Comparison of ENCODE assay signal across 8 cellular contexts in the genomic region with DNA sequence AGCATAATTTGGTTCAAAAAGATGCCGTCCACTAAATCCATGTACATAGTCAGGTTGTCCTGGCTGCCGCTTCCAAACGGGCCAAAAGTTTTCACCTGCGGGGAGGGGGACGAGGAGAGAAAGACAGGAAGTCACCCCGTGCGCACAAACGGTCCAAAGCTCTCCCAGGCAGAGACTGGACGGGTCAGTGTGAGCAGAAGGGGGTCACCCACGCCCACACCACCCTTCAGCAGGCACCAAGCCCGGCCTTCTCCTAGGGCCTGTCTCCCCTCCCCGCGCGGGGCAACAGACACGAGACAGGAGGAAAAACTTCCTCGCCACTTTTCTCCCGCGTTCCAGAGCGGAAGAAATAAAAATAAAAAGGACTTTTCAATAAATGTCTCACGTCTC. TPM values are rescaled to one million over a fixed set of nuclear protein-coding genes. Genes with fewer than 3 reads are reported as not detected.
DNase-seq lines count a peak whose midpoint lies in the region; ATAC-seq and TF ChIP-seq lines count a peak whose summit lies in the region.

No MANE protein-coding gene starts in this region.

- TF ChIP-seq RAD21 in neural cell (conservative IDR thresholded peaks at IDR 0.05) = no peak

- H3K27me3 ChIP-seq in endocrine pancreas (ENCODE audit: control insufficient read depth, insufficient read depth, low read length) = no peaks in the 10 kb centered on the region
- H3K27me3 ChIP-seq in neural cell (ENCODE audit: insufficient read depth, low read depth, low read length) = no peaks in the 10 kb centered on the region

- TF ChIP-seq EP300 in neural cell (conservative IDR thresholded peaks at IDR 0.05; ENCODE audit: poor library complexity, severe bottlenecking) = no peak

- H3F3A ChIP-seq in neural cell (ENCODE audit: insufficient read depth, low read length, poor library complexity, severe bottlenecking) = no peaks in the 10 kb centered on the region

- no peaks in the 10 kb centered on the region for H4K20me1 ChIP-seq in neural cell (ENCODE audit: insufficient read depth)

- H3K4me3 ChIP-seq in endocrine pancreas (ENCODE audit: control insufficient read depth, insufficient read depth, low read length) (peak overlapping the region; percentile 58), neural cell (ENCODE audit: low read length) (peak overlapping the region; percentile 95)

- no peak overlapping the region for H2AFZ ChIP-seq in neural cell (ENCODE audit: low read depth, low read length)

- H3K4me2 ChIP-seq in neural cell (ENCODE audit: low read length) = peak overlapping the region; percentile 58

- peak overlapping the region; percentile 28 for H3K27ac ChIP-seq in neural cell (ENCODE audit: low read length)

- peaks cover 50% of the 10 kb centered on the region for H3K79me2 ChIP-seq in neural cell (replicated peaks; ENCODE audit: insufficient read depth, low read length)

- DNase-seq in Daoy (ENCODE audit: low read depth) (peak; percentile 24), NCI-H69 (lab: John Stamatoyannopoulos, UW) (peak; percentile 60), omental fat pad (ENCODE audit: low spot score) (no peak), HuH-7.5 (ENCODE audit: low spot score) (no peak), GF-D8 (lab: John Stamatoyannopoulos, UW) (no peak)

- H3K4me1 ChIP-seq in endocrine pancreas (ENCODE audit: control insufficient read depth, insufficient read depth, low read length) = no peaks in the 10 kb centered on the region

- H3K9me3 ChIP-seq in endocrine pancreas (ENCODE audit: control insufficient read depth, low read length) (no peaks in the 10 kb centered on the region), neural cell (ENCODE audit: low read length) (no peaks in the 10 kb centered on the region)

- H3K9ac ChIP-seq in endocrine pancreas (ENCODE audit: control insufficient read depth, insufficient read depth, low read length) (no peak overlapping the region), neural cell (ENCODE audit: low read length) (peak overlapping the region; percentile 76)

- H3K36me3 ChIP-seq in endocrine pancreas (ENCODE audit: control insufficient read depth, insufficient read depth, low read length) (no peaks in the 10 kb centered on the region), neural cell (ENCODE audit: insufficient read depth, low read length) (no peaks in the 10 kb centered on the region)

- TF ChIP-seq CTCF in neural cell (IDR thresholded peaks at IDR 0.05; ENCODE audit: poor library complexity, severe bottlenecking) = no peak
- no peak for TF ChIP-seq CTCF in omental fat pad (IDR thresholded peaks at IDR 0.05)

- no peaks in the 10 kb centered on the region for H3K9me2 ChIP-seq in neural cell (ENCODE audit: insufficient read depth, low read length)

- ATAC-seq in omental fat pad (ENCODE audit: low FRiP score) = no peak
- ATAC-seq in HG03521 (IDR thresholded peaks at IDR 0.05; ENCODE audit: unreplicated experiment) = no peak

TF ChIP-seq in neural cell, 6 proteins besides CTCF, POLR2A, EP300 and RAD21:
- TF ChIP-seq MXI1 (conservative IDR thresholded peaks at IDR 0.05; ENCODE audit: poor library complexity, severe bottlenecking) (peak; percentile 13), EZH2 (IDR thresholded peaks at IDR 0.05; ENCODE audit: borderline replicate concordance, insufficient read depth, low read length, poor library complexity, severe bottlenecking) (no peak), POLR2AphosphoS5 (IDR thresholded peaks at IDR 0.05) (no peak), TAF1 (IDR thresholded peaks at IDR 0.05; ENCODE audit: low read depth) (no peak)
- TF ChIP-seq, protein P1, sequence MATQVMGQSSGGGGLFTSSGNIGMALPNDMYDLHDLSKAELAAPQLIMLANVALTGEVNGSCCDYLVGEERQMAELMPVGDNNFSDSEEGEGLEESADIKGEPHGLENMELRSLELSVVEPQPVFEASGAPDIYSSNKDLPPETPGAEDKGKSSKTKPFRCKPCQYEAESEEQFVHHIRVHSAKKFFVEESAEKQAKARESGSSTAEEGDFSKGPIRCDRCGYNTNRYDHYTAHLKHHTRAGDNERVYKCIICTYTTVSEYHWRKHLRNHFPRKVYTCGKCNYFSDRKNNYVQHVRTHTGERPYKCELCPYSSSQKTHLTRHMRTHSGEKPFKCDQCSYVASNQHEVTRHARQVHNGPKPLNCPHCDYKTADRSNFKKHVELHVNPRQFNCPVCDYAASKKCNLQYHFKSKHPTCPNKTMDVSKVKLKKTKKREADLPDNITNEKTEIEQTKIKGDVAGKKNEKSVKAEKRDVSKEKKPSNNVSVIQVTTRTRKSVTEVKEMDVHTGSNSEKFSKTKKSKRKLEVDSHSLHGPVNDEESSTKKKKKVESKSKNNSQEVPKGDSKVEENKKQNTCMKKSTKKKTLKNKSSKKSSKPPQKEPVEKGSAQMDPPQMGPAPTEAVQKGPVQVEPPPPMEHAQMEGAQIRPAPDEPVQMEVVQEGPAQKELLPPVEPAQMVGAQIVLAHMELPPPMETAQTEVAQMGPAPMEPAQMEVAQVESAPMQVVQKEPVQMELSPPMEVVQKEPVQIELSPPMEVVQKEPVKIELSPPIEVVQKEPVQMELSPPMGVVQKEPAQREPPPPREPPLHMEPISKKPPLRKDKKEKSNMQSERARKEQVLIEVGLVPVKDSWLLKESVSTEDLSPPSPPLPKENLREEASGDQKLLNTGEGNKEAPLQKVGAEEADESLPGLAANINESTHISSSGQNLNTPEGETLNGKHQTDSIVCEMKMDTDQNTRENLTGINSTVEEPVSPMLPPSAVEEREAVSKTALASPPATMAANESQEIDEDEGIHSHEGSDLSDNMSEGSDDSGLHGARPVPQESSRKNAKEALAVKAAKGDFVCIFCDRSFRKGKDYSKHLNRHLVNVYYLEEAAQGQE (IDR thresholded peaks at IDR 0.05; ENCODE audit: borderline replicate concordance) = no peak

RNA-seq across cellular contexts. Expression of a gene that starts 0.9 kb away (rescaled TPM):
- 6.1 and 7.2 TPM in 2 replicates for total RNA-seq in Daoy (2014; rRNA removed; shearing (Covaris generic))
- polyA plus RNA-seq in neural cell = 20.1 and 33.8 TPM in 2 replicates
- 67.4 and 72.3 TPM in 2 replicates for polyA minus RNA-seq in neural cell
- 10 to 100 TPM in 1 of 4 donors, 1 to 10 TPM in 3; 4.5 to 36.6 (median 9.4) TPM for total RNA-seq in omental fat pad

Comparison
In these comparisons a context has a peak if more than half of its experiments do, and no peak if none do; other contexts are left out.
1. DNase-seq: peak in Daoy (single experiment) and NCI-H69 (single experiment); none in omental fat pad (single experiment), HuH-7.5 (single experiment) and GF-D8 (single experiment).